ENCODE assay signal across 1 cellular context in genomic region chr16:712740-713250, GRCh38.
A peak's percentile ranks its signal among the peaks of the same experiment; 100 is the strongest.
TF ChIP-seq lines count a peak whose summit lies in the region.

No MANE protein-coding gene starts in this region.

TF ChIP-seq in IMR-90, 13 proteins besides CTCF, POLR2A, EP300 and RAD21 (continued from another document):
- TF ChIP-seq USF2 (IDR thresholded peaks at IDR 0.05; ENCODE audit: low read depth, low read length) (peak; percentile 37; the same call in 1 of the 2 replicates), CEBPB (IDR thresholded peaks at IDR 0.05; ENCODE audit: low read depth, low read length) (peak; percentile 87)
